1 cellular context compared by ENCODE assay signal in the genomic region with DNA sequence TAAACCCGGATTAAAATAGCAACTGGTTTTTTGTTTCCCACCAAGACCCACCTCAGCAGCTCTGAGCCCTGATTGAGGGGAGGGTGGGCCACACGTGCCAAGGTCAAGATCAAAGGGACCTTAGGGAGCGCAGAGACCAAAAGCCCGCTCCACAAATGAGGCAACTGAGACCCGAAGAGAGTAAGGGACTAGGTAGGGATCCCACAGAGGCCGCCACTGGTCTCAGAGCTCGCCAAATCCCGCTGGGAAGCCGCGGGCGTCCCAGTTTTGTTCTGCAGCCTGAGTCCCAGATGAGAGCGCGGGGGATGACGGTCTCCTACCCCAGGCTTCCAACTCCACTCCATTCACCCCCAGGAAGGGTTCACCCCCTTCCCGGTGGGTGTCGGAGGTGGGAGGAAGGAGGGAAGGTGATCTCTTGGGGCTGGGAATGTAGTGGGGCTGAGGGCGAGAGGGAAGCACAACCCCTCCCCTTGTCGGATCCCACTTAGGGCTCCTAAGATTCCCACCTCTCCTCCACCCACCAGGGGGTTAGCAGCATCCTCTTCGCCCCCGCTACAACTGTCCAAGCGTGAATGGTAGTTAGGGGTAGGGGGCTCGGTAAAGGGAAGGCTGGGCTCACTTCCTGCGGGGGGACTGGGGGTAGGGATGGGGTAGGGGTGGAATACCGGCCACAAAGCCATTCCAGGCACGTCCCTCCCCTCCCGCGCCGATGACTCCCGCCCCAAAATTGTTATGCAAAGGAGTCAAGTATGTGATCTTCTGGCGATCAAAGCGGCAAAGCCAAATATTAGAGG.
TF ChIP-seq lines count a peak whose summit lies in the region.

No MANE protein-coding gene starts in this region.

TF ChIP-seq in SK-N-SH, 30 proteins besides CTCF, POLR2A, EP300 and RAD21 (continued from another document):
- TF ChIP-seq MEF2A (IDR thresholded peaks at IDR 0.05; ENCODE audit: borderline replicate concordance, low read depth): no peak
- TF ChIP-seq, protein P1, sequence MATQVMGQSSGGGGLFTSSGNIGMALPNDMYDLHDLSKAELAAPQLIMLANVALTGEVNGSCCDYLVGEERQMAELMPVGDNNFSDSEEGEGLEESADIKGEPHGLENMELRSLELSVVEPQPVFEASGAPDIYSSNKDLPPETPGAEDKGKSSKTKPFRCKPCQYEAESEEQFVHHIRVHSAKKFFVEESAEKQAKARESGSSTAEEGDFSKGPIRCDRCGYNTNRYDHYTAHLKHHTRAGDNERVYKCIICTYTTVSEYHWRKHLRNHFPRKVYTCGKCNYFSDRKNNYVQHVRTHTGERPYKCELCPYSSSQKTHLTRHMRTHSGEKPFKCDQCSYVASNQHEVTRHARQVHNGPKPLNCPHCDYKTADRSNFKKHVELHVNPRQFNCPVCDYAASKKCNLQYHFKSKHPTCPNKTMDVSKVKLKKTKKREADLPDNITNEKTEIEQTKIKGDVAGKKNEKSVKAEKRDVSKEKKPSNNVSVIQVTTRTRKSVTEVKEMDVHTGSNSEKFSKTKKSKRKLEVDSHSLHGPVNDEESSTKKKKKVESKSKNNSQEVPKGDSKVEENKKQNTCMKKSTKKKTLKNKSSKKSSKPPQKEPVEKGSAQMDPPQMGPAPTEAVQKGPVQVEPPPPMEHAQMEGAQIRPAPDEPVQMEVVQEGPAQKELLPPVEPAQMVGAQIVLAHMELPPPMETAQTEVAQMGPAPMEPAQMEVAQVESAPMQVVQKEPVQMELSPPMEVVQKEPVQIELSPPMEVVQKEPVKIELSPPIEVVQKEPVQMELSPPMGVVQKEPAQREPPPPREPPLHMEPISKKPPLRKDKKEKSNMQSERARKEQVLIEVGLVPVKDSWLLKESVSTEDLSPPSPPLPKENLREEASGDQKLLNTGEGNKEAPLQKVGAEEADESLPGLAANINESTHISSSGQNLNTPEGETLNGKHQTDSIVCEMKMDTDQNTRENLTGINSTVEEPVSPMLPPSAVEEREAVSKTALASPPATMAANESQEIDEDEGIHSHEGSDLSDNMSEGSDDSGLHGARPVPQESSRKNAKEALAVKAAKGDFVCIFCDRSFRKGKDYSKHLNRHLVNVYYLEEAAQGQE (IDR thresholded peaks at IDR 0.05; ENCODE audit: low read depth, low read length): no peak
